17 cellular contexts compared by ENCODE assay signal in the genomic region with DNA sequence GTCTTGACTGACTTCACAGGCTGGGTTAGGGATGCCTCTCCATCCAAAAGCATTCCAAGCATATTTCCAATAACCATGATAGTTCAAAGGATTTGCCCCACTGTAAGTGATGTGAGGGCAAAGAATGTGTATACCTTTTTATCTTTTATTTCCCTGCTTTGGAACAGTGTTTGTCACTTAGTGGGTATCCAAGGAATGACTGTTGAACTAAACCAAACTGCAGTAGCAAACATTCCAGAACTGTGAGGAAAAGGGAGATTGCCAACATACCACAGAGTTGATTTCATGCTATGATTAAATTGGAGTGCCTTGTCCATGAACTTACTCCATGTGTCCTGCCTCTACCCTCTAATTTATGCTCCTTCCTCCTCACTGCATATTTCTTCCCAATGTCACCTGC.
DNase-seq lines count a peak whose midpoint lies in the region; ATAC-seq and TF ChIP-seq lines count a peak whose summit lies in the region.
"Had no signal": no experiment of that assay in that cellular context is flagged by ENCODE, and none has a peak within 500 bp of the region (broad histone marks: within the 10 kb centered on the region; RNA-seq: fewer than 3 reads in every experiment).

No MANE protein-coding gene starts in this region.

- no peaks in the 10 kb centered on the region for H3K9me3 Mint-ChIP-seq in HFFc6
- H3K9me3 Mint-ChIP-seq: activated T-helper 1 cell treated with anti-CD3 and anti-CD28 coated beads, Interleukin-12 subunit alpha, Interleukin-12 subunit beta, Interleukin-2, Interleukin-4 antibody, amounts not matched to agents 30 ng/mL and 10 ng/mL and 1 ng/mL, durations not matched to agents 14 hours and 24 hours and 36 hours had no signal

- peaks cover 36% of the 10 kb centered on the region for H3K4me1 Mint-ChIP-seq in HFFc6 (ENCODE audit: low read depth)

- no peaks in the 10 kb centered on the region for H3K27me3 ChIP-seq in ACC112 (ENCODE audit: insufficient read depth, low read length)
- H3K27me3 ChIP-seq: BE2C, esophagus squamous epithelium, uterus had no signal

- no peaks in the 10 kb centered on the region; the same call in none of the 2 replicates for H3K27me3 Mint-ChIP-seq in HFFc6 (ENCODE audit: insufficient read depth)
- H3K27me3 Mint-ChIP-seq: natural killer cell treated with Interleukin-12 subunit alpha and Interleukin-12 subunit beta and Interleukin-15 and Interleukin-18, amount 100 ng/mL, for 72 hours had no signal

- no peak for TF ChIP-seq CTCF in HFFc6 (IDR thresholded peaks at IDR 0.05)

- 0 out of 2 replicates have a peak overlapping the region, but pooled peaks have one; percentile 4 for H3K4me3 Mint-ChIP-seq in HFFc6
- H3K4me3 Mint-ChIP-seq: activated T-helper 1 cell treated with anti-CD3 and anti-CD28 coated beads, Interleukin-12 subunit alpha, Interleukin-12 subunit beta, Interleukin-2, Interleukin-4 antibody, amounts not matched to agents 30 ng/mL and 10 ng/mL and 1 ng/mL, durations not matched to agents 14 hours and 24 hours and 36 hours; natural killer cell treated with Interleukin-12 subunit alpha and Interleukin-12 subunit beta and Interleukin-15 and Interleukin-18, amount 100 ng/mL, for 72 hours had no signal

- H3K4me1 ChIP-seq in ACC112 (ENCODE audit: control insufficient read depth, insufficient read depth, low read length, unreplicated experiment), result peaks cover 12% of the 10 kb centered on the region
- H3K4me1 ChIP-seq: BE2C, esophagus squamous epithelium, uterus had no signal

- H3K27ac ChIP-seq in ACC112 (ENCODE audit: low read depth, low read length), result peak overlapping the region; percentile 51
- H3K27ac ChIP-seq: esophagus squamous epithelium, uterus had no signal

- H3K36me3 ChIP-seq in ACC112 (ENCODE audit: insufficient read depth, low read length), result no peaks in the 10 kb centered on the region
- H3K36me3 ChIP-seq: BE2C, esophagus squamous epithelium, uterus had no signal

- no peak overlapping the region for H2AFZ ChIP-seq in ACC112 (ENCODE audit: low read length, unreplicated experiment)

- peaks cover 6% of the 10 kb centered on the region; the same call in 1 of the 2 replicates for H3K36me3 Mint-ChIP-seq in HFFc6 (ENCODE audit: low read depth)
- H3K36me3 Mint-ChIP-seq: natural killer cell treated with Interleukin-12 subunit alpha and Interleukin-12 subunit beta and Interleukin-15 and Interleukin-18, amount 100 ng/mL, for 72 hours had no signal

- DNase-seq in HFFc6 (peak; percentile 91), amniotic epithelial cell (ENCODE audit: low read depth) (peak; percentile 74), islet precursor cell (peak; percentile 63), NCI-H2227 treated with DMSO at 0.1 percent for 48 hours (lab: John Stamatoyannopoulos, UW) (no peak), NCI-H128 (lab: John Stamatoyannopoulos, UW; ENCODE audit: unreplicated experiment) (no peak)
- DNase-seq: activated CD4-positive, alpha-beta T cell treated with anti-CD3 and anti-CD28 coated beads for 1 hour; BE2C; caudate nucleus; esophagus squamous epithelium; NCI-H1417; NCI-H748 treated with DMSO at 0.1 percent for 48 hours; uterus had no signal

- peak overlapping the region; percentile 66 for H3K27ac Mint-ChIP-seq in HFFc6
- H3K27ac Mint-ChIP-seq: activated T-helper 1 cell treated with anti-CD3 and anti-CD28 coated beads, Interleukin-12 subunit alpha, Interleukin-12 subunit beta, Interleukin-2, Interleukin-4 antibody, amounts not matched to agents 30 ng/mL and 10 ng/mL and 1 ng/mL, durations not matched to agents 14 hours and 24 hours and 36 hours; natural killer cell treated with Interleukin-12 subunit alpha and Interleukin-12 subunit beta and Interleukin-15 and Interleukin-18, amount 100 ng/mL, for 72 hours had no signal

- ATAC-seq in HG03442 (IDR thresholded peaks at IDR 0.05; ENCODE audit: unreplicated experiment) (no peak), HG03045 (IDR thresholded peaks at IDR 0.05; ENCODE audit: unreplicated experiment) (no peak)
- ATAC-seq: natural killer cell treated with Interleukin-12 subunit alpha and Interleukin-12 subunit beta and Interleukin-15 and Interleukin-18, amount 100 ng/mL, for 72 hours had no signal

- H3K79me2 ChIP-seq in ACC112 (ENCODE audit: control insufficient read depth, insufficient read depth, low read length, unreplicated experiment), result no peaks in the 10 kb centered on the region

- H3K4me3 ChIP-seq in ACC112 (ENCODE audit: low read depth, low read length), result no peak overlapping the region
- H3K4me3 ChIP-seq: esophagus squamous epithelium, uterus had no signal

Comparison
In these comparisons a context has a peak if more than half of its experiments do, and no peak if none do; other contexts are left out.
1. DNase-seq: peak in HFFc6 (single experiment), amniotic epithelial cell (single experiment) and islet precursor cell (single experiment); none in NCI-H2227 treated with DMSO at 0.1 percent for 48 hours (single experiment) and NCI-H128 (single experiment).